ENCODE assay signal across 8 cellular contexts in genomic region chr7:47600199-47601118, GRCh38. TPM values are rescaled to one million over a fixed set of nuclear protein-coding genes. Genes with fewer than 3 reads are reported as not detected.
A peak's percentile ranks its signal among the peaks of the same experiment; 100 is the strongest.
DNase-seq lines count a peak whose midpoint lies in the region; ATAC-seq and TF ChIP-seq lines count a peak whose summit lies in the region.

No MANE protein-coding gene starts in this region.

- H3K27ac ChIP-seq in SJSA1 (peak overlapping the region; percentile 77), left lung (no peak overlapping the region)

- BruUV-seq in Caco-2 (replicated peaks; lab: Mats Ljungman, UMichigan) = no TSS peak

- peaks cover 53% of the 10 kb centered on the region for H3K4me1 ChIP-seq in Caco-2
- peaks cover 64% of the 10 kb centered on the region for H3K4me1 ChIP-seq in SJSA1 (replicated peaks)
- H3K4me1 ChIP-seq in left lung = peaks cover 20 to 35% of the 10 kb centered on the region in 2 donors

- H3K27me3 Mint-ChIP-seq in Caco-2 (ENCODE audit: insufficient read depth, unreplicated experiment) = no peaks in the 10 kb centered on the region

- H3K27me3 ChIP-seq in Caco-2 (replicated peaks; ENCODE audit: control insufficient read depth, insufficient read depth, low read length) = no peaks in the 10 kb centered on the region
- no peaks in the 10 kb centered on the region for H3K27me3 ChIP-seq in SJSA1 (replicated peaks)
- H3K27me3 ChIP-seq in left lung = no peaks in the 10 kb centered on the region

- TF ChIP-seq CTCF in Caco-2 (IDR thresholded peaks at IDR 0.05; ENCODE audit: insufficient read depth in 1 of 2, low read depth in 1 of 2, low read length in 1 of 2, severe bottlenecking in 1 of 2, unreplicated experiment in 1 of 2) (no peak), left lung (IDR thresholded peaks at IDR 0.05) (no peak)

- CTCF ChIA-PET in Caco-2 (lab: Charles Lee) = no interaction called here

- peak overlapping the region; percentile 51 for H3K27ac Mint-ChIP-seq in Caco-2 (ENCODE audit: unreplicated experiment)

- intact Hi-C loops in Caco-2 (cut with micrococcal nuclease; ENCODE audit: unreplicated experiment) (no loop called here), left lung (cut with DNase I) (no loop called here)

- H3K9me3 Mint-ChIP-seq in Caco-2 (ENCODE audit: unreplicated experiment) = peaks cover 32% of the 10 kb centered on the region

- H3K4me1 Mint-ChIP-seq in Caco-2 (ENCODE audit: low read depth, unreplicated experiment) = peaks cover 37% of the 10 kb centered on the region

- DNase-seq in Caco-2 (no peak), SJSA1 (ENCODE audit: low read depth in 1 of 2, low spot score in 2 of 2) (peak in 1 of 2 experiments; percentile 76), left lung (no peak), NCI-H1930 (lab: John Stamatoyannopoulos, UW) (no peak), DMS153 treated with DMSO at 0.1 percent for 48 hours (lab: John Stamatoyannopoulos, UW; ENCODE audit: unreplicated experiment) (no peak)
- no peak for DNase-seq in stimulated activated CD4-positive, alpha-beta T cell treated with anti-CD3 and anti-CD28 coated beads, Interleukin-4, amount 100 ng/mL, for 4 hours

- H3K36me3 ChIP-seq in Caco-2 (ENCODE audit: control insufficient read depth, insufficient read depth, low read length) (peaks cover 2% of the 10 kb centered on the region), SJSA1 (no peaks in the 10 kb centered on the region), left lung (no peaks in the 10 kb centered on the region)

- POLR2A ChIA-PET in Caco-2 (lab: Charles Lee) = no interaction called here

- ATAC-seq in HG02623 (IDR thresholded peaks at IDR 0.05; ENCODE audit: unreplicated experiment) (peak; percentile 33), left lung (peak; percentile 42), HG03095 (IDR thresholded peaks at IDR 0.05; ENCODE audit: unreplicated experiment) (no peak)

- H3K4me3 ChIP-seq in Caco-2 (ENCODE audit: low read depth, low read length) (no peak overlapping the region), SJSA1 (no peak overlapping the region), left lung (no peak overlapping the region)

- H3K4me3 Mint-ChIP-seq in Caco-2 (ENCODE audit: unreplicated experiment) = no peak overlapping the region

- peaks cover 46% of the 10 kb centered on the region for H3K36me3 Mint-ChIP-seq in Caco-2 (ENCODE audit: insufficient read depth, unreplicated experiment)

- H3K9me3 ChIP-seq in Caco-2 = peaks cover 39% of the 10 kb centered on the region
- peaks cover 10% of the 10 kb centered on the region for H3K9me3 ChIP-seq in SJSA1 (replicated peaks)
- peaks cover 0 to 27% of the 10 kb centered on the region in 2 donors for H3K9me3 ChIP-seq in left lung

RNA-seq across cellular contexts. Expression of gene TNS3, which starts 18.5 kb away (rescaled TPM):
- total RNA-seq in Caco-2 (2022) (252 and 263 TPM in 2 replicates), left lung (100 to 1,000 TPM; 126 to 151 TPM)
- 56.9 and 92.5 TPM in 2 replicates for total RNA-seq in SJSA1 (2014; rRNA removed; shearing (Covaris generic))
